Comparison of ENCODE assay signal across 8 cellular contexts in the genomic region with DNA sequence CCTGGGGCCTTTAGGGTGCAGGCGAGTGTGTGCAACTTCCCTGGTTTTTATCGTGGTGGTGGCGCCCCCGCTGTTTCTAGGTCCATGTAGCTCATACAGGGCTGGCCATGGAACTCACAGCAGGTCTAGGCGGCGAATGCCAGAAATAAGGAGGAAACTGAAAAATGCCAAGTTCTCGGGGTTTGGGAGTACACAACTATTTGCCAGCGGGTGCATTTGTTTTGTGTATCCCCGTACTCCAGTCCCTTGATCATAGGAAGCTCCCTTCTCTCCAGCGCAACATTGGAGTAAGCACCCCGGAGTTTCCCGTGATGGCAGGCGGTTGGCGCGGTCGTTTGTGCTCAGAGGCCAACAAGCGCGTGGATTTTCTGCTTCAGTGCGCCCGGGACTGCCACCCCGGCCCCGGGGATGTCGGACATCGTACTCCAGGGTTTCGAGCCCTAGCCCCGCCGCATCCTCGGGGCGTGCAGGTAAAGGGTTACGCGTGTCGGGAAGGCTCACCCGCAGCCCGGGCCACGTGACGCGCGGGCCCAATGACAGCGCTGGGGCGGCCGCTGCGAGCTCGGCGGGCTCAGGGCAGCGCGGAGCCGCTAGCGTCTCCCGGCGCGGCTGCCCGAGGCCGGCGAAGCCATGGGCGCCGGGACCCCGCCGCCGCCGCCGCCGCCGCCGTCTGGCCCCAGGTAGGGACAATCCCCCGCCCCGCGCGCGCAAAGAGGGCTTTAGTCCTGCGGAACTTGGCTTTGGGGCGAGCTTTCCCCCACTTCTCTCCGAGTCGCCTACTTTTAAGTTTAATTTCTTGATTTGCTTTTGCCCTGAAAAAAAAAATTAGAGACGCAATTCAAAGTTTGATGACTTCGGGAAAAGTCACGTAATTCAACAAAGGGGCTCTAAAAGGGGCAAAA.
A peak's percentile ranks its signal among the peaks of the same experiment; 100 is the strongest.
DNase-seq lines count a peak whose midpoint lies in the region; ATAC-seq and TF ChIP-seq lines count a peak whose summit lies in the region.

No MANE protein-coding gene starts in this region.

- TF ChIP-seq CTCF in AG04449 (IDR thresholded peaks at IDR 0.05; ENCODE audit: insufficient read depth, low read length, missing control alignments), result no peak

- ATAC-seq in GM19043 (IDR thresholded peaks at IDR 0.05; ENCODE audit: low read depth, unreplicated experiment), result peak; percentile 66
- peak; percentile 73 for ATAC-seq in HG03439 (IDR thresholded peaks at IDR 0.05; ENCODE audit: unreplicated experiment)
- ATAC-seq in right cardiac atrium, result peak; percentile 96 to 98

- CTCF ChIA-PET in AG04449 (lab: Yijun Ruan, JAX), result interaction anchor here (0.8 to 2.6 kb wide), 8 partner anchors 16 to 348 kb away, joined by 3 to 7 read pairs (median 4); no protein-coding TSS in a partner anchor

- 1% methylated on average over 76 of the region's 76 CpGs for WGBS in right cardiac atrium

- H3K27ac ChIP-seq in SK-N-MC, result no peak overlapping the region
- no peak overlapping the region for H3K27ac ChIP-seq in right cardiac atrium (ENCODE audit: low read length)

- DNase-seq in AG04449 (ENCODE audit: low read depth, low spot score) (no peak), SK-N-MC (ENCODE audit: low read depth, low spot score) (no peak), amygdala (lab: John Stamatoyannopoulos, UW) (peak in 51 of 56 donors; percentile 8 to 80 (median 50)), right cardiac atrium (peak; percentile 43 to 75 (median 74)), posterior vena cava (ENCODE audit: low spot score) (peak; percentile 82), NCI-H1930 (lab: John Stamatoyannopoulos, UW) (no peak)

- intact Hi-C loops in right cardiac atrium (cut with DNase I), result loop anchor here in 2 of 4 donors (5.0 to 10.0 kb wide), 3 partner anchors 111 to 341 kb away; no protein-coding TSS in a partner anchor
- intact Hi-C loops in posterior vena cava (cut with DNase I), result no loop called here

- H3K4me1 ChIP-seq in right cardiac atrium (ENCODE audit: control insufficient read depth, insufficient read depth, low read length), result no peaks in the 10 kb centered on the region

- H3K9me3 ChIP-seq in SK-N-MC (ENCODE audit: low read depth, low read length) (no peaks in the 10 kb centered on the region), right cardiac atrium (ENCODE audit: control insufficient read depth, low read length) (no peaks in the 10 kb centered on the region)

- POLR2A ChIA-PET in AG04449 (lab: Yijun Ruan, JAX), result no interaction called here

- H3K36me3 ChIP-seq in SK-N-MC (ENCODE audit: insufficient read depth, low read length), result no peaks in the 10 kb centered on the region

- H3K9ac ChIP-seq in SK-N-MC (ENCODE audit: insufficient read length), result no peak overlapping the region

- peaks cover 3% of the 10 kb centered on the region for H3K27me3 ChIP-seq in right cardiac atrium (ENCODE audit: control insufficient read depth, insufficient read depth)

- H3K4me3 ChIP-seq in AG04449 (ENCODE audit: low read depth, low read length) (peak overlapping the region; percentile 42), SK-N-MC (peak overlapping the region; percentile 63), right cardiac atrium (ENCODE audit: low read length) (peak overlapping the region; percentile 51)

Comparison
In these comparisons a context has a peak if more than half of its experiments do, and no peak if none do; other contexts are left out.
1. DNase-seq: peak in amygdala (51 of 56), right cardiac atrium (3 of 3) and posterior vena cava (single experiment); none in AG04449 (single experiment), SK-N-MC (single experiment) and NCI-H1930 (0 of 2).
2. Peak in every context shown above with its lines, with median percentiles within 50 percentile points of each other: H3K4me3 ChIP-seq and ATAC-seq.